In genomic region chr10:29140991-29141390, GRCh38 we compare ENCODE assay signal across 13 cellular contexts.
DNase-seq lines count a peak whose midpoint lies in the region; ATAC-seq and TF ChIP-seq lines count a peak whose summit lies in the region.
"Had no signal": no experiment of that assay in that cellular context is flagged by ENCODE, and none has a peak within 500 bp of the region (broad histone marks: within the 10 kb centered on the region; RNA-seq: fewer than 3 reads in every experiment).

No MANE protein-coding gene starts in this region.

- H3K36me3 Mint-ChIP-seq in chondrocyte (ENCODE audit: low read depth) (no peaks in the 10 kb centered on the region), mesothelial cell of epicardium (peaks cover 3% of the 10 kb centered on the region)
- H3K36me3 Mint-ChIP-seq: activated CD8-positive, alpha-beta memory T cell treated with anti-CD3 and anti-CD28 coated beads, Interleukin-2, amount 10 ng/mL, durations not matched to agents 7 days and 5 days had no signal

- no peak for ATAC-seq in gastroesophageal sphincter
- ATAC-seq: activated CD8-positive, alpha-beta memory T cell treated with anti-CD3 and anti-CD28 coated beads, Interleukin-2, amount 10 ng/mL, durations not matched to agents 7 days and 5 days had no signal

- CTCF ChIA-PET in BJ (lab: Yijun Ruan, JAX), result interaction anchor here (0.6 to 2.6 kb wide), 5 partner anchors 9 to 465 kb away, joined by 3 to 8 read pairs (median 6); no protein-coding TSS in a partner anchor

- 64 to 83% methylated on average over 1 of the region's 2 CpGs for WGBS in gastroesophageal sphincter (ENCODE audit: low coverage in 1 of 2), 2 donors

- H3K27ac Mint-ChIP-seq in chondrocyte (ENCODE audit: unreplicated experiment) (peak overlapping the region; percentile 87), mesothelial cell of epicardium (peak overlapping the region; percentile 92)
- H3K27ac Mint-ChIP-seq: activated CD8-positive, alpha-beta memory T cell treated with anti-CD3 and anti-CD28 coated beads, Interleukin-2, amount 10 ng/mL, durations not matched to agents 7 days and 5 days had no signal

- H3K36me3 ChIP-seq in BJ (ENCODE audit: control insufficient read depth, insufficient read depth, low read length) (no peaks in the 10 kb centered on the region), MG63 (no peaks in the 10 kb centered on the region), gastroesophageal sphincter (no peaks in the 10 kb centered on the region)
- H3K36me3 ChIP-seq: stomach had no signal

- H3K4me3 Mint-ChIP-seq in chondrocyte (ENCODE audit: unreplicated experiment), result no peak overlapping the region
- H3K4me3 Mint-ChIP-seq in mesothelial cell of epicardium, result no peak overlapping the region
- H3K4me3 Mint-ChIP-seq: activated CD8-positive, alpha-beta memory T cell treated with anti-CD3 and anti-CD28 coated beads, Interleukin-2, amount 10 ng/mL, durations not matched to agents 7 days and 5 days had no signal

- H3K27me3 ChIP-seq in BJ (ENCODE audit: control insufficient read depth, insufficient read depth, low read length) (no peaks in the 10 kb centered on the region), MG63 (no peaks in the 10 kb centered on the region), gastroesophageal sphincter (peaks cover 12% of the 10 kb centered on the region)
- H3K27me3 ChIP-seq: stomach had no signal

- no peaks in the 10 kb centered on the region for H3K9me3 Mint-ChIP-seq in chondrocyte (ENCODE audit: low read depth)
- no peaks in the 10 kb centered on the region for H3K9me3 Mint-ChIP-seq in mesothelial cell of epicardium

- H3K4me3 ChIP-seq in BJ (ENCODE audit: low read depth, low read length) (no peak overlapping the region), MG63 (no peak overlapping the region), gastroesophageal sphincter (no peak overlapping the region)
- H3K4me3 ChIP-seq: stomach had no signal

- no peak for TF ChIP-seq EP300 in gastroesophageal sphincter (IDR thresholded peaks at IDR 0.05)

- POLR2A ChIA-PET in BJ (lab: Charles Lee), result no interaction called here

- TF ChIP-seq CTCF in BJ (IDR thresholded peaks at IDR 0.05; ENCODE audit: insufficient read depth, low read depth, low read length), result no peak
- no peak for TF ChIP-seq CTCF in chondrocyte (IDR thresholded peaks at IDR 0.05)
- TF ChIP-seq CTCF in mesothelial cell of epicardium (IDR thresholded peaks at IDR 0.05; ENCODE audit: unreplicated experiment), result no peak
- no peak for TF ChIP-seq CTCF in gastroesophageal sphincter (IDR thresholded peaks at IDR 0.05)

- no peak for TF ChIP-seq POLR2A in gastroesophageal sphincter (IDR thresholded peaks at IDR 0.05)

- peak; percentile 81 for DNase-seq in BJ (ENCODE audit: low read depth)
- peak; percentile 79 for DNase-seq in MG63
- no peak for DNase-seq in chondrocyte (ENCODE audit: low spot score)
- no peak for DNase-seq in mesothelial cell of epicardium (ENCODE audit: low spot score in 2 of 2, unreplicated experiment in 2 of 2)
- no peak for DNase-seq in GOT3 (lab: John Stamatoyannopoulos, UW)
- DNase-seq in activated CD4-positive, alpha-beta T cell treated with anti-CD3 and anti-CD28 coated beads, Interleukin-2, amount 50 U/mL, for 4 hours, result no peak
- no peak for DNase-seq in NCI-H510A treated with DMSO at 0.1 percent for 48 hours (lab: John Stamatoyannopoulos, UW)
- DNase-seq: activated CD8-positive, alpha-beta memory T cell treated with anti-CD3 and anti-CD28 coated beads, Interleukin-2, amount 10 ng/mL, durations not matched to agents 7 days and 5 days; amygdala; NCI-H1436; stimulated activated CD4-positive, alpha-beta T cell treated with anti-CD3 and anti-CD28 coated beads, Interleukin-2, amount 100 ng/mL, for 24 hours; stomach had no signal

- H3K27me3 Mint-ChIP-seq in chondrocyte (ENCODE audit: low read depth) (no peaks in the 10 kb centered on the region), mesothelial cell of epicardium (ENCODE audit: low read depth) (no peaks in the 10 kb centered on the region)

- H3K27ac ChIP-seq in gastroesophageal sphincter, result no peak overlapping the region
- H3K27ac ChIP-seq: stomach had no signal

- no peaks in the 10 kb centered on the region for H3K4me1 ChIP-seq in gastroesophageal sphincter

- peaks cover 34% of the 10 kb centered on the region for H3K4me1 Mint-ChIP-seq in chondrocyte (ENCODE audit: low read depth)
- peaks cover 68% of the 10 kb centered on the region for H3K4me1 Mint-ChIP-seq in mesothelial cell of epicardium
- H3K4me1 Mint-ChIP-seq: activated CD8-positive, alpha-beta memory T cell treated with anti-CD3 and anti-CD28 coated beads, Interleukin-2, amount 10 ng/mL, durations not matched to agents 7 days and 5 days had no signal

- no peaks in the 10 kb centered on the region; the same call in 1 of the 2 replicates for H3K9me3 ChIP-seq in MG63
- H3K9me3 ChIP-seq in gastroesophageal sphincter, result no peaks in the 10 kb centered on the region
- H3K9me3 ChIP-seq: stomach had no signal

Comparison
In these comparisons a context has a peak if more than half of its experiments do, and no peak if none do; other contexts are left out.
1. DNase-seq: peak in BJ (single experiment) and MG63 (single experiment); none in chondrocyte (single experiment), mesothelial cell of epicardium (0 of 2), GOT3 (single experiment), activated CD4-positive, alpha-beta T cell treated with anti-CD3 and anti-CD28 coated beads, Interleukin-2, amount 50 U/mL, for 4 hours (0 of 2) and NCI-H510A treated with DMSO at 0.1 percent for 48 hours (single experiment).